23 cellular contexts compared by ENCODE assay signal in the genomic region with DNA sequence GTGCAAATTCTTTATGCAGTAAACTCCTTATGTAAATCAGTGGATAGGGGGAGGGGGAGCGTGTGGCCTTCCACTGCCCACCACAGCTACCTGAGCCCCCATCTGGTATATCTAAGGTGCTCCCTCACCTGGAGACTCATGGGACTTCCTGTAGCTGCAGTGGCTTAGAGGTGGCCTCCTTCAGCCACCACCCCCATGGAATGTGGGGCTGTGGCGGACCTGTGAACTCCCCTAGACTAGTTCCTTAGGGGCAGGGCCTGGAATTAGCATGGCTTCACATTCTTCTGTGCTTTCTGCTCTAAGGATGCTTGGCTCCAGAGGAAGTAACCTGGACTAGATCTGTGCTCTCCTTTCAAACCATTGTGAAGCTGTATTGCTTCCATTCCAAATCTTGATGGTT.
"Had no signal": no experiment of that assay in that cellular context is flagged by ENCODE, and none has a peak within 500 bp of the region (broad histone marks: within the 10 kb centered on the region; RNA-seq: fewer than 3 reads in every experiment).

No MANE protein-coding gene starts in this region.

- DNase-seq: hypothalamus; islet precursor cell; left ventricle myocardium inferior; midbrain; mucosa of descending colon; naive thymus-derived CD4-positive, alpha-beta T cell; nucleus accumbens; pancreas; posterior cingulate gyrus; retina; right cardiac atrium; stimulated activated CD4-positive, alpha-beta T cell treated with anti-CD3 and anti-CD28 coated beads, Interleukin-4, amount 100 ng/mL, for 24 hours; stimulated activated naive CD4-positive, alpha-beta T cell treated with Interleukin-2 at 50 U/mL for 16 hours; stimulated activated naive CD8-positive, alpha-beta T cell treated with anti-CD3 and anti-CD28 coated beads, Interleukin-15, amount 100 ng/mL, for 72 hours; substantia nigra; transverse colon; upper lobe of left lung had no signal

- H3K9me3 ChIP-seq: left ventricle myocardium inferior, mucosa of descending colon, pancreas, prostate gland, transverse colon, upper lobe of left lung, vagina had no signal

- H3K36me3 ChIP-seq: left ventricle myocardium inferior, pancreas, prostate gland, transverse colon, upper lobe of left lung, vagina had no signal

- H3K4me1 Mint-ChIP-seq: naive thymus-derived CD4-positive, alpha-beta T cell; stimulated activated memory B cell treated with anti-CD40 and anti-IgM and Interleukin-4, amounts not matched to agents 10 μg/mL and 1 μg/mL and 100 μg/mL, for 72 hours; stimulated activated naive CD8-positive, alpha-beta T cell treated with anti-CD3 and anti-CD28 coated beads, Interleukin-15, amount 100 ng/mL, for 72 hours had no signal

- H3K27me3 ChIP-seq: pancreas, transverse colon, upper lobe of left lung, vagina had no signal

- H3K27ac Mint-ChIP-seq: naive thymus-derived CD4-positive, alpha-beta T cell; natural killer cell treated with Interleukin-12 subunit alpha and Interleukin-12 subunit beta and Interleukin-15 and Interleukin-18, amount 100 ng/mL, for 72 hours; stimulated activated memory B cell treated with anti-CD40 and anti-IgM and Interleukin-4, amounts not matched to agents 10 μg/mL and 1 μg/mL and 100 μg/mL, for 72 hours; stimulated activated naive CD8-positive, alpha-beta T cell treated with anti-CD3 and anti-CD28 coated beads, Interleukin-15, amount 100 ng/mL, for 72 hours had no signal

- H3K4me3 Mint-ChIP-seq: naive thymus-derived CD4-positive, alpha-beta T cell; natural killer cell treated with Interleukin-12 subunit alpha and Interleukin-12 subunit beta and Interleukin-15 and Interleukin-18, amount 100 ng/mL, for 72 hours; stimulated activated memory B cell treated with anti-CD40 and anti-IgM and Interleukin-4, amounts not matched to agents 10 μg/mL and 1 μg/mL and 100 μg/mL, for 72 hours; stimulated activated naive CD8-positive, alpha-beta T cell treated with anti-CD3 and anti-CD28 coated beads, Interleukin-15, amount 100 ng/mL, for 72 hours had no signal

- H3K27me3 Mint-ChIP-seq: naive thymus-derived CD4-positive, alpha-beta T cell; natural killer cell treated with Interleukin-12 subunit alpha and Interleukin-12 subunit beta and Interleukin-15 and Interleukin-18, amount 100 ng/mL, for 72 hours; stimulated activated memory B cell treated with anti-CD40 and anti-IgM and Interleukin-4, amounts not matched to agents 10 μg/mL and 1 μg/mL and 100 μg/mL, for 72 hours; stimulated activated naive CD8-positive, alpha-beta T cell treated with anti-CD3 and anti-CD28 coated beads, Interleukin-15, amount 100 ng/mL, for 72 hours had no signal

- H3K4me1 ChIP-seq: left ventricle myocardium inferior, pancreas, prostate gland, transverse colon, upper lobe of left lung, vagina had no signal

- H3K27ac ChIP-seq: left ventricle myocardium inferior, pancreas, prostate gland, skin epidermis, transverse colon, upper lobe of left lung, vagina had no signal

- H3K36me3 Mint-ChIP-seq: naive thymus-derived CD4-positive, alpha-beta T cell; stimulated activated memory B cell treated with anti-CD40 and anti-IgM and Interleukin-4, amounts not matched to agents 10 μg/mL and 1 μg/mL and 100 μg/mL, for 72 hours had no signal

- H3K4me3 ChIP-seq: left ventricle myocardium inferior, lung, mucosa of descending colon, pancreas, prostate gland, skin epidermis, transverse colon, upper lobe of left lung, vagina had no signal
